ENCODE assay signal across 8 cellular contexts in genomic region chr5:100779669-100780375, GRCh38.
DNase-seq lines count a peak whose midpoint lies in the region; ATAC-seq, FAIRE-seq and TF ChIP-seq lines count a peak whose summit lies in the region.

No MANE protein-coding gene starts in this region.

- intact Hi-C loops in ascending aorta (cut with DNase I), result no loop called here

- peak overlapping the region; percentile 68 for H3K4me3 Mint-ChIP-seq in activated T-cell treated with anti-CD3 and anti-CD28 coated beads, Interleukin-2, amount 50 U/mL, for 4 hours

- no peaks in the 10 kb centered on the region for H3K9me3 Mint-ChIP-seq in activated T-cell treated with anti-CD3 and anti-CD28 coated beads, Interleukin-2, amount 50 U/mL, for 4 hours

- H3K9me3 ChIP-seq in ascending aorta (no peaks in the 10 kb centered on the region), small intestine (ENCODE audit: control insufficient read depth, low read depth) (no peaks in the 10 kb centered on the region)

- no peak overlapping the region for H3K4me3 ChIP-seq in ascending aorta
- H3K4me3 ChIP-seq in small intestine (ENCODE audit: low read depth in 1 of 2, low read length in 2 of 2), result no peak overlapping the region

- no peak for DNase-seq in activated T-cell treated with anti-CD3 and anti-CD28 coated beads, Interleukin-2, amount 50 U/mL, for 4 hours
- no peak for DNase-seq in activated T-cell treated with anti-CD3 and anti-CD28 coated beads for 4 hours
- DNase-seq in ascending aorta (ENCODE audit: low spot score in 2 of 2), result peak; percentile 17 to 69
- DNase-seq in small intestine, result peak; percentile 3
- DNase-seq in ACHN, result no peak
- no peak for DNase-seq in EL
- DNase-seq in retina, result no peak

- H3K27me3 ChIP-seq in ascending aorta (no peaks in the 10 kb centered on the region), small intestine (ENCODE audit: control insufficient read depth in 2 of 2, insufficient read depth in 2 of 2, low read length in 2 of 2) (no peaks in the 10 kb centered on the region)

- FAIRE-seq in small intestine (lab: Jason Lieb, UNC), result no peak

- H3K27ac ChIP-seq in ascending aorta (no peak overlapping the region), small intestine (ENCODE audit: low read depth in 1 of 2, low read length in 1 of 2) (peak overlapping the region in 1 of 2 donors; percentile 69)

- no peaks in the 10 kb centered on the region for H3K27me3 Mint-ChIP-seq in activated T-cell treated with anti-CD3 and anti-CD28 coated beads, Interleukin-2, amount 50 U/mL, for 4 hours (ENCODE audit: low read depth)

- in situ Hi-C loops in ACHN (cut with HindIII; ENCODE audit: low pct_ligation_motif_present, low pct_unique_long_range_greater_than_20kb, low sequenced_read_pairs), result no loop called here

- H3K36me3 ChIP-seq in ascending aorta (no peaks in the 10 kb centered on the region), small intestine (ENCODE audit: control insufficient read depth in 2 of 2, insufficient read depth in 2 of 2, low read length in 2 of 2) (no peaks in the 10 kb centered on the region)

- 91 to 92% (median 91%) methylated on average over 7 of the region's 7 CpGs for WGBS in small intestine, 3 donors

- H3K36me3 Mint-ChIP-seq in activated T-cell treated with anti-CD3 and anti-CD28 coated beads, Interleukin-2, amount 50 U/mL, for 4 hours (ENCODE audit: insufficient read depth), result no peaks in the 10 kb centered on the region

- H3K4me1 ChIP-seq in ascending aorta (no peaks in the 10 kb centered on the region), small intestine (ENCODE audit: control insufficient read depth in 2 of 2, insufficient read depth in 1 of 2, low read depth in 1 of 2, low read length in 1 of 2) (no peaks in the 10 kb centered on the region)

- peaks cover 39% of the 10 kb centered on the region for H3K4me1 Mint-ChIP-seq in activated T-cell treated with anti-CD3 and anti-CD28 coated beads, Interleukin-2, amount 50 U/mL, for 4 hours (ENCODE audit: low read depth)

- no peak for ATAC-seq in activated T-cell treated with anti-CD3 and anti-CD28 coated beads, Interleukin-2, amount 50 U/mL, for 4 hours
- ATAC-seq in HG03175 (IDR thresholded peaks at IDR 0.05; ENCODE audit: unreplicated experiment), result peak; percentile 31

- TF ChIP-seq CTCF in ascending aorta (IDR thresholded peaks at IDR 0.05), result no peak

Comparison
In these comparisons a context has a peak if more than half of its experiments do, and no peak if none do; other contexts are left out.
1. DNase-seq: peak in ascending aorta (2 of 2) and small intestine (single experiment); none in activated T-cell treated with anti-CD3 and anti-CD28 coated beads, Interleukin-2, amount 50 U/mL, for 4 hours (single experiment), activated T-cell treated with anti-CD3 and anti-CD28 coated beads for 4 hours (single experiment), ACHN (single experiment), EL (single experiment) and retina (single experiment).